8 cellular contexts compared by ENCODE assay signal in genomic region chr22:12202067-12202466, GRCh38.
A peak's percentile ranks its signal among the peaks of the same experiment; 100 is the strongest.
DNase-seq lines count a peak whose midpoint lies in the region; ATAC-seq and TF ChIP-seq lines count a peak whose summit lies in the region.
"Not testable (repeated sequence)": the region's sequence is repeated elsewhere in the genome, so short reads cannot be mapped to it uniquely, and the experiment has no call there.

No MANE protein-coding gene starts in this region.

- H3K4me1 ChIP-seq in RWPE2 (ENCODE audit: insufficient read depth, poor library complexity, severe bottlenecking); colonic mucosa; esophagus muscularis mucosa; sigmoid colon: not testable (repeated sequence)

- H3K9me3 ChIP-seq in RWPE2 (ENCODE audit: severe bottlenecking); colonic mucosa; esophagus muscularis mucosa; sigmoid colon: not testable (repeated sequence)

- WGBS in esophagus muscularis mucosa, result 60% methylated on average over 4 of the region's 5 CpGs
- 66 to 73% methylated on average over 5 of the region's 5 CpGs for WGBS in sigmoid colon, 2 donors

- not testable (repeated sequence) for TF ChIP-seq EP300 in esophagus muscularis mucosa (IDR thresholded peaks at IDR 0.05); sigmoid colon (IDR thresholded peaks at IDR 0.05)

- not testable (repeated sequence) for H3K4me3 ChIP-seq in RWPE2 (ENCODE audit: severe bottlenecking); colonic mucosa; coronary artery; esophagus muscularis mucosa; sigmoid colon

- H3K9ac ChIP-seq in colonic mucosa (ENCODE audit: low read depth in 2 of 2, low read length in 2 of 2), result not testable (repeated sequence)

- TF ChIP-seq CTCF in RWPE2 (IDR thresholded peaks at IDR 0.05; ENCODE audit: poor library complexity, severe bottlenecking); colonic mucosa (IDR thresholded peaks at IDR 0.05); coronary artery (IDR thresholded peaks at IDR 0.05); esophagus muscularis mucosa (IDR thresholded peaks at IDR 0.05); sigmoid colon (IDR thresholded peaks at IDR 0.05): not testable (repeated sequence)

- not testable (repeated sequence) for ATAC-seq in RWPE2 (ENCODE audit: low read depth)

- intact Hi-C loops in colonic mucosa (cut with DNase I); esophagus muscularis mucosa (cut with DNase I); cardiac septum (cut with DNase I); sigmoid colon (cut with DNase I): not testable (repeated sequence)

- H3K36me3 ChIP-seq in RWPE2 (ENCODE audit: low read depth); colonic mucosa; esophagus muscularis mucosa; sigmoid colon: not testable (repeated sequence)

- not testable (repeated sequence) for H3K27ac ChIP-seq in RWPE2 (ENCODE audit: poor library complexity, severe bottlenecking); colonic mucosa; coronary artery; esophagus muscularis mucosa (replicated peaks in 1 of 4); sigmoid colon

- DNase-seq in H4 (ENCODE audit: low spot score) (peak; percentile 1), RWPE2 (ENCODE audit: low spot score) (peak; percentile 18), colonic mucosa (peak; percentile 16), coronary artery (ENCODE audit: low spot score) (peak; percentile 54), esophagus muscularis mucosa (ENCODE audit: extremely low spot score) (peak; percentile 85), cardiac septum (ENCODE audit: low spot score) (peak; percentile 75), kidney tubule cell (ENCODE audit: low spot score) (peak; percentile 1), sigmoid colon (peak; percentile 50)

- H3K27me3 ChIP-seq in RWPE2 (ENCODE audit: insufficient read depth, poor library complexity, severe bottlenecking); colonic mucosa; esophagus muscularis mucosa; sigmoid colon: not testable (repeated sequence)

- not testable (repeated sequence) for TF ChIP-seq POLR2A in esophagus muscularis mucosa (IDR thresholded peaks at IDR 0.05; ENCODE audit: low read depth); sigmoid colon (IDR thresholded peaks at IDR 0.05)

Comparison
In these comparisons a context has a peak if more than half of its experiments do, and no peak if none do; other contexts are left out.
1. DNase-seq: peak in every context shown above with its lines; median percentile 85 in esophagus muscularis mucosa; 75 in cardiac septum; 54 in coronary artery; 50 in sigmoid colon; 18 in RWPE2; 16 in colonic mucosa; 1 in H4; 1 in kidney tubule cell.